34 cellular contexts compared by ENCODE assay signal in the genomic region with DNA sequence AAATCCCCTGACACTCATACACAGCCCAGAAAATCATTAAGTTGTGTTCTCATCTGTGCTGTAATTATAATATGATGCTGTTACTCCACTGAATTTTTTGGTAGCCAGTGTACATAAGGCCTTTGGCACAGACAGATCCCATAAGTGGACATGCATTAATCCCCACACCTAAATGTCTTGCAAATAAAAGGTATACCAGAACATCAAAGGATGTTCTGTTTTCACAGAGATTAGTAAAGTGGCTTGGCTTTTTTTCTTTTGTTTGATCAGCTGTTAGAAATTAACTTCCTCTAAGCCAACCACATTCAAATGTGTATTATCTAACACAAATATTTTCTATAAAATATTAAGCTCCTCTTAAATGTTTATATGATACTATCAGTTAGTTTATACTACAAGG. TPM values are rescaled to one million over a fixed set of nuclear protein-coding genes. Genes with fewer than 3 reads are reported as not detected.
DNase-seq lines count a peak whose midpoint lies in the region; ATAC-seq lines count a peak whose summit lies in the region.
"Had no signal": no experiment of that assay in that cellular context is flagged by ENCODE, and none has a peak within 500 bp of the region (broad histone marks: within the 10 kb centered on the region; RNA-seq: fewer than 3 reads in every experiment).

No MANE protein-coding gene starts in this region.

- in situ Hi-C loops in Caki2 (cut with HindIII; ENCODE audit: low pct_unique_long_range_greater_than_20kb, low sequenced_read_pairs) = no loop called here

- ATAC-seq in HG02885 (IDR thresholded peaks at IDR 0.05; ENCODE audit: poor library complexity, unreplicated experiment) = no peak
- ATAC-seq: activated T-cell treated with anti-CD3 and anti-CD28 coated beads, Interleukin-2, amount 50 U/mL, for 72 hours; left cardiac atrium; naive thymus-derived CD8-positive, alpha-beta T cell; right cardiac atrium had no signal

- peak; percentile 18 for DNase-seq in Caki2 (ENCODE audit: low read depth)
- DNase-seq in NCI-H1092 (lab: John Stamatoyannopoulos, UW) = peak; percentile 15
- peak; percentile 59 for DNase-seq in NCI-H2029 (lab: John Stamatoyannopoulos, UW)
- peak; percentile 15 for DNase-seq in NCI-H748 treated with DMSO at 0.1 percent for 48 hours (lab: John Stamatoyannopoulos, UW)
- no peak for DNase-seq in activated CD4-positive, alpha-beta T cell treated with anti-CD3 and anti-CD28 coated beads for 1 hour
- DNase-seq in central memory CD4-positive, alpha-beta T cell = no peak
- DNase-seq: activated CD4-positive, alpha-beta memory T cell treated with anti-CD3 and anti-CD28 coated beads for 36 hours; activated CD4-positive, CD25-positive, alpha-beta regulatory T cell treated with anti-CD3 and anti-CD28 coated beads, Interleukin-2, amount 50 U/mL, for 72 hours; activated naive CD4-positive, alpha-beta T cell treated with Interleukin-2 at 50 U/mL for 16 hours; activated T-cell treated with anti-CD3 and anti-CD28 coated beads, Interleukin-2, amount 50 U/mL, for 72 hours; AML-193; CD4-positive, alpha-beta T cell; effector CD8-positive, alpha-beta T cell; GDM1; HCEC 1CT; hippocampal formation; IMR-90; left cardiac atrium; MV-4-11; naive thymus-derived CD8-positive, alpha-beta T cell; OCI-M1; right cardiac atrium; spleen; stimulated activated CD8-positive, alpha-beta memory T cell treated with anti-CD3 and anti-CD28 coated beads, Interleukin-4, amount 100 ng/mL, for 48 hours; testis had no signal

RNA-seq across cellular contexts. Expression of gene SST, which starts 2.7 kb away (rescaled TPM):
- total RNA-seq in Caki2 (2014; rRNA removed; shearing (Covaris generic); ENCODE audit: low replicate concordance) = 219 and 309 TPM in 2 replicates
- total RNA-seq: A673; activated CD4-positive, alpha-beta memory T cell treated with anti-CD3 and anti-CD28 coated beads for 36 hours; activated T-cell treated with anti-CD3 and anti-CD28 coated beads, Interleukin-2, amount 50 U/mL, for 72 hours; cardiac septum; CD4-positive, alpha-beta T cell; IMR-90; left cardiac atrium; LHCN-M2; lung microvascular endothelial cell; mononuclear cell; naive thymus-derived CD8-positive, alpha-beta T cell; posterior vena cava; spleen; T-helper 2 cell treated with Interferon-gamma antibody and Interleukin-4, amounts not matched to agents 100 ng/mL and 5 ng/mL, for 36 hours; testis had no signal

RNA-seq across cellular contexts. Expression of gene RTP2, which starts 34.8 kb away (rescaled TPM):
- 0.30 TPM in 1 of 2 replicates, not detected in the other for total RNA-seq in Caki2 (2014; rRNA removed; shearing (Covaris generic); ENCODE audit: low replicate concordance)
- total RNA-seq: A673; activated CD4-positive, alpha-beta memory T cell treated with anti-CD3 and anti-CD28 coated beads for 36 hours; activated T-cell treated with anti-CD3 and anti-CD28 coated beads, Interleukin-2, amount 50 U/mL, for 72 hours; cardiac septum; CD4-positive, alpha-beta T cell; IMR-90; left cardiac atrium; LHCN-M2; lung microvascular endothelial cell; mononuclear cell; naive thymus-derived CD8-positive, alpha-beta T cell; posterior vena cava; right cardiac atrium; spleen; T-helper 2 cell treated with Interferon-gamma antibody and Interleukin-4, amounts not matched to agents 100 ng/mL and 5 ng/mL, for 36 hours; ureter had no signal

Comparison
In these comparisons a context has a peak if more than half of its experiments do, and no peak if none do; other contexts are left out.
1. DNase-seq: peak in Caki2 (single experiment), NCI-H1092 (single experiment), NCI-H2029 (single experiment) and NCI-H748 treated with DMSO at 0.1 percent for 48 hours (single experiment); none in activated CD4-positive, alpha-beta T cell treated with anti-CD3 and anti-CD28 coated beads for 1 hour (single experiment) and central memory CD4-positive, alpha-beta T cell (single experiment).